Comparison of ENCODE assay signal across 26 cellular contexts in the genomic region with DNA sequence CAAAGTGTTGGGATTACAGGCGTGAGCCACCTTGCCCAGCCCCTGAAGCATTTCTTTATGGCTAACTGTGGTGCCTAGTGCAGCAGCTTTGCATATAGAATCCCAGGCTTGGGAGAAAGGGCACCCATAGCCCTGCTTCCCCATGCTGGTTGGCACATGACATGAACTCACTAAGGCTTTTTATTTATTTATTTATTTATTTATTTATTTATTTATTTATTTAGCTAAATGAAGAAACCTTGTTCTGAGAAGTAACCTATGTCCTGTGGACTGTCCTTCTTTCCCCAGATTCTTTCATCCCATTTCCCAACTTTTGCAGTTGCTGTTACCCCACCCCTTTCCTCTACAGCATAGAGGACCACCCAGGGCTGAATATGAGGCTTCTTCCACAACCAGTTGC. TPM values are rescaled to one million over a fixed set of nuclear protein-coding genes. Genes with fewer than 3 reads are reported as not detected.
DNase-seq lines count a peak whose midpoint lies in the region; ATAC-seq, FAIRE-seq and TF ChIP-seq lines count a peak whose summit lies in the region.
"Had no signal": no experiment of that assay in that cellular context is flagged by ENCODE, and none has a peak within 500 bp of the region (broad histone marks: within the 10 kb centered on the region; RNA-seq: fewer than 3 reads in every experiment).

No MANE protein-coding gene starts in this region.

- H3K27ac Mint-ChIP-seq in nephron progenitor cell: no peak overlapping the region
- H3K27ac Mint-ChIP-seq: CD4-positive, alpha-beta memory T cell; GM23338; H9; HFFc6 had no signal

- POLR2A ChIA-PET in A549 (lab: Yijun Ruan, JAX): no interaction called here

- no peaks in the 10 kb centered on the region for H3K9me3 ChIP-seq in A549

- ATAC-seq in A549 (no peak), GM18870 (IDR thresholded peaks at IDR 0.05; ENCODE audit: unreplicated experiment) (no peak), GM21515 (IDR thresholded peaks at IDR 0.05; ENCODE audit: unreplicated experiment) (no peak)
- ATAC-seq: GM23338, HCT116 had no signal

- no peak for TF ChIP-seq RAD21 in A549 (conservative IDR thresholded peaks at IDR 0.05 in 1 of 2, IDR thresholded peaks at IDR 0.05 in 1 of 2)

- H3K27me3 ChIP-seq in dorsolateral prefrontal cortex: peaks cover 0 to 66% (median 9%) of the 10 kb centered on the region in 45 donors

- no peaks in the 10 kb centered on the region for H3K36me3 Mint-ChIP-seq in nephron progenitor cell (ENCODE audit: low read depth)
- H3K36me3 Mint-ChIP-seq: CD4-positive, alpha-beta memory T cell had no signal

- TF ChIP-seq CTCF in A549 (IDR thresholded peaks at IDR 0.05) (no peak), dorsolateral prefrontal cortex (IDR thresholded peaks at IDR 0.05 in 54 of 56, conservative IDR thresholded peaks at IDR 0.05 in 2 of 56; ENCODE audit: low read depth in 1 of 56, partially characterized antibody in 56 of 56) (no peak), nephron progenitor cell (IDR thresholded peaks at IDR 0.05) (no peak)

- H3K4me3 ChIP-seq in A549: no peak overlapping the region
- no peak overlapping the region for H3K4me3 ChIP-seq in dorsolateral prefrontal cortex
- H3K4me3 ChIP-seq: GM23338 had no signal

- H3K27ac ChIP-seq in A549: no peak overlapping the region
- peak overlapping the region; percentile 93 for H3K27ac ChIP-seq in angular gyrus (ENCODE audit: low read depth, low read length)
- H3K27ac ChIP-seq in dorsolateral prefrontal cortex: peak overlapping the region in 37 of 59 donors; percentile 8 to 96 (median 87)
- H3K27ac ChIP-seq in temporal lobe (ENCODE audit: low read depth, low read length): peak overlapping the region; percentile 76

- TF ChIP-seq POLR2A in A549 (IDR thresholded peaks at IDR 0.05; ENCODE audit: low read length): no peak

- no peak for TF ChIP-seq EP300 in A549 (IDR thresholded peaks at IDR 0.05)

- no peak for FAIRE-seq in A549 (lab: Jason Lieb, UNC)
- FAIRE-seq: GM12891, GM18507, GM19239 had no signal

- H3K4me3 Mint-ChIP-seq in nephron progenitor cell: no peak overlapping the region
- H3K4me3 Mint-ChIP-seq: CD4-positive, alpha-beta memory T cell; GM23338; H9; HFFc6 had no signal

- peaks cover 47% of the 10 kb centered on the region for H3K4me1 Mint-ChIP-seq in nephron progenitor cell
- H3K4me1 Mint-ChIP-seq: CD4-positive, alpha-beta memory T cell had no signal

- WGBS in A549 (ENCODE audit: missing lambda C conversion rate): 85% methylated on average over 1 of the region's 1 CpG

- no peak overlapping the region for H3K4me2 ChIP-seq in A549
- H3K4me2 ChIP-seq: GM23338 had no signal

- peaks cover 53% of the 10 kb centered on the region for H3K9me3 Mint-ChIP-seq in nephron progenitor cell
- H3K9me3 Mint-ChIP-seq: CD4-positive, alpha-beta memory T cell; GM23338; HFFc6 had no signal

- DNase-seq in A549 (ENCODE audit: low read depth in 1 of 2, low spot score in 1 of 2) (no peak), dorsolateral prefrontal cortex (no peak), nephron progenitor cell (no peak)
- DNase-seq: 8988T; C1 segment of cervical spinal cord; Calu3; CD4-positive, alpha-beta memory T cell; COR-L47; DMS53; DMS79 treated with DMSO at 0.1 percent for 48 hours; GF-D8; H9; HFFc6 had no signal

- intact Hi-C loops in dorsolateral prefrontal cortex (cut with DNase I): no loop called here

- peaks cover 8% of the 10 kb centered on the region; the same call in 2 of the 3 replicates for H3K4me1 ChIP-seq in A549

- H3K27me3 Mint-ChIP-seq in nephron progenitor cell (ENCODE audit: low read depth, poor library complexity): peaks cover 4% of the 10 kb centered on the region

- CTCF ChIA-PET in A549 (lab: Yijun Ruan, JAX): no interaction called here

TF ChIP-seq in A549, 52 proteins besides CTCF, POLR2A, EP300 and RAD21:
- TF ChIP-seq ZC3H11A (IDR thresholded peaks at IDR 0.05): peak; percentile 61
- TF ChIP-seq, protein P1, sequence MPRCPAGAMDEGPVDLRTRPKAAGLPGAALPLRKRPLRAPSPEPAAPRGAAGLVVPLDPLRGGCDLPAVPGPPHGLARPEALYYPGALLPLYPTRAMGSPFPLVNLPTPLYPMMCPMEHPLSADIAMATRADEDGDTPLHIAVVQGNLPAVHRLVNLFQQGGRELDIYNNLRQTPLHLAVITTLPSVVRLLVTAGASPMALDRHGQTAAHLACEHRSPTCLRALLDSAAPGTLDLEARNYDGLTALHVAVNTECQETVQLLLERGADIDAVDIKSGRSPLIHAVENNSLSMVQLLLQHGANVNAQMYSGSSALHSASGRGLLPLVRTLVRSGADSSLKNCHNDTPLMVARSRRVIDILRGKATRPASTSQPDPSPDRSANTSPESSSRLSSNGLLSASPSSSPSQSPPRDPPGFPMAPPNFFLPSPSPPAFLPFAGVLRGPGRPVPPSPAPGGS (IDR thresholded peaks at IDR 0.05): no peak
TF ChIP-seq in A549: peak in this region for 1.

RNA-seq across cellular contexts. Expression of a gene that starts 1.9 kb away (rescaled TPM):
- polyA plus RNA-seq in A549 (2011; rRNA removed) (0.39 and 0.67 TPM in 2 replicates), A549 (2017; fragmentation: RNase III; extraction: RNeasy Plus Mini Kit Qiagen cat#74134 plus additional on column Dnase treatment) (0.10 to 0.15 TPM (median 0.13 TPM) in 3 replicates)
- polyA plus RNA-seq in A549 (2012; cell fraction: cytosol; rRNA removed): 0.04 and 0.06 TPM in 2 replicates
- 0.04 TPM in 1 of 2 replicates, not detected in the other for polyA plus RNA-seq in A549 (2012; cell fraction: nucleus; rRNA removed)
- 0.68 and 1.1 TPM in 2 replicates for polyA minus RNA-seq in A549 (2011; rRNA and poly(A)+ RNA removed)
- total RNA-seq in dorsolateral prefrontal cortex (100 to 1,000 TPM in 2 of 120 experiments, 10 to 100 TPM in 101, 1 to 10 TPM in 17; 2.2 to 150 (median 24.8) TPM), temporal lobe (under 0.01 TPM)
- total RNA-seq: A673; CD4-positive, alpha-beta memory T cell; Daoy; H4; H9; HFFc6 had no signal
- polyA plus RNA-seq: BJ; CD4-positive, alpha-beta memory T cell; GM23338 had no signal

RNA-seq across cellular contexts. Expression of a gene that starts 32.8 kb away (rescaled TPM):
- polyA plus RNA-seq in A549 (2011; rRNA removed) (18.8 and 23.2 TPM in 2 replicates), A549 (2017; fragmentation: RNase III; extraction: RNeasy Plus Mini Kit Qiagen cat#74134 plus additional on column Dnase treatment) (16.5 to 22.0 TPM (median 19.1 TPM) in 3 replicates)
- 15.6 and 20.2 TPM in 2 replicates for polyA plus RNA-seq in A549 (2012; cell fraction: cytosol; rRNA removed)
- 35.2 and 42.2 TPM in 2 replicates for polyA plus RNA-seq in A549 (2012; cell fraction: nucleus; rRNA removed)
- polyA minus RNA-seq in A549 (2011; rRNA and poly(A)+ RNA removed): 51.9 and 55.1 TPM in 2 replicates
- total RNA-seq in dorsolateral prefrontal cortex (10 to 100 TPM; 33.0 to 60.8 (median 45.7) TPM), temporal lobe (26.3 TPM)

Comparison
In these comparisons a context has a peak if more than half of its experiments do, and no peak if none do; other contexts are left out.
1. H3K27ac ChIP-seq: peak in angular gyrus (single experiment), dorsolateral prefrontal cortex (37 of 59) and temporal lobe (single experiment); none in A549 (0 of 2).